Comparison of ENCODE assay signal across 9 cellular contexts in the genomic region with DNA sequence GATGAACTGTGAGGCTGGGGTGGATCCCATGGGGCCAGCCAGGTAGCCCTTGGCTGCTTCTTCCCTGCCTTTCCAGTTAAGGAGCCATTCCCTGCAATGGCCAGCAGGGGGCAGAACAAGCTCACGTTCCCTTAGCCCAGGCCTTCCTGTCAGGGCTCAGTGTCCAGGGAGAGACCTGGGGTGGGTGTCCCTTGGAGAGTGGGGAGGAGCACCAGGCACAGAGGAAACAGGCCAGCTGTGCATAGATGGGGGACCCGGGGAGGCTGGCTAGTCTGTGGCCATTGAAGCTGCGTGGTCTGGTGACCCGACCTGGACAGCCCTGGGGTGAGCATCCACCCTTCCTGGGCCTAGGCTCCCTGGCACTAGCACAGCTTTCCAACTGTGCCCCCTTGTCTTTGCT. TPM values are rescaled to one million over a fixed set of nuclear protein-coding genes. Genes with fewer than 3 reads are reported as not detected.
DNase-seq lines count a peak whose midpoint lies in the region; ATAC-seq and TF ChIP-seq lines count a peak whose summit lies in the region.
"Had no signal": no experiment of that assay in that cellular context is flagged by ENCODE, and none has a peak within 500 bp of the region (broad histone marks: within the 10 kb centered on the region; RNA-seq: fewer than 3 reads in every experiment).

No MANE protein-coding gene starts in this region.

- H3K4me3 ChIP-seq in mesenchymal stem cell (ENCODE audit: insufficient read depth in 1 of 2, low read depth in 1 of 2, low read length in 2 of 2), result no peak overlapping the region

- no peak overlapping the region for H3K27ac ChIP-seq in mesenchymal stem cell (ENCODE audit: low read length, poor library complexity, severe bottlenecking)

- H3K9me3 Mint-ChIP-seq in activated CD8-positive, alpha-beta T cell treated with anti-CD3 and anti-CD28 coated beads for 36 hours, result peaks cover 7% of the 10 kb centered on the region

- peaks cover 2% of the 10 kb centered on the region for H3K36me3 Mint-ChIP-seq in activated CD8-positive, alpha-beta T cell treated with anti-CD3 and anti-CD28 coated beads for 36 hours (ENCODE audit: low read depth)

- ATAC-seq in HG03196 (IDR thresholded peaks at IDR 0.05; ENCODE audit: unreplicated experiment) (peak; percentile 61), GM19455 (IDR thresholded peaks at IDR 0.05; ENCODE audit: unreplicated experiment) (no peak)
- peak; percentile 90 for ATAC-seq in activated CD8-positive, alpha-beta T cell treated with anti-CD3 and anti-CD28 coated beads for 36 hours

- no peaks in the 10 kb centered on the region for H3K36me3 ChIP-seq in mesenchymal stem cell (ENCODE audit: control insufficient read depth in 1 of 2, insufficient read depth in 2 of 2, low read depth in 1 of 2, low read length in 2 of 2)

- H3K4me1 ChIP-seq in mesenchymal stem cell (ENCODE audit: control insufficient read depth, insufficient read depth, low read depth, low read length), result peaks cover 13% of the 10 kb centered on the region

- peak overlapping the region; percentile 76 for H2BK15ac ChIP-seq in mesenchymal stem cell (ENCODE audit: low read depth, poor library complexity, severe bottlenecking)

- H3K9ac ChIP-seq in mesenchymal stem cell (ENCODE audit: low read length), result peak overlapping the region; percentile 71

- H3K79me1 ChIP-seq in mesenchymal stem cell (replicated peaks; ENCODE audit: low read length, poor library complexity, severe bottlenecking), result no peaks in the 10 kb centered on the region

- no peak overlapping the region for H3K23ac ChIP-seq in mesenchymal stem cell (ENCODE audit: low read length in 2 of 2)

- peak overlapping the region; percentile 74 to 80 for H3K18ac ChIP-seq in mesenchymal stem cell (ENCODE audit: low read depth in 1 of 2, low read length in 2 of 2)

- POLR2A ChIA-PET in activated CD8-positive, alpha-beta T cell treated with anti-CD3 and anti-CD28 coated beads for 36 hours (lab: Charles Lee), result interaction anchor here (0.9 to 4.1 kb wide), 9 partner anchors 9 to 258 kb away, joined by 3 to 45 read pairs (median 4); a partner anchor contains a TSS

- H3K9me3 ChIP-seq in mesenchymal stem cell (ENCODE audit: control insufficient read depth, low read length), result peaks cover 8% of the 10 kb centered on the region

- WGBS in mesenchymal stem cell, result 26% methylated on average over 4 of the region's 4 CpGs

- H3K4me1 Mint-ChIP-seq in activated CD8-positive, alpha-beta T cell treated with anti-CD3 and anti-CD28 coated beads for 36 hours (ENCODE audit: low read depth), result no peaks in the 10 kb centered on the region

- H2AK5ac ChIP-seq in mesenchymal stem cell (ENCODE audit: low read length, severe bottlenecking), result peak overlapping the region; percentile 12

- no peak overlapping the region for H3K4me2 ChIP-seq in mesenchymal stem cell (ENCODE audit: low read length, poor library complexity, severe bottlenecking)

- peak overlapping the region; percentile 62 for H4K91ac ChIP-seq in mesenchymal stem cell (ENCODE audit: low read length)

- no peak overlapping the region for H2BK5ac ChIP-seq in mesenchymal stem cell (ENCODE audit: low read depth, low read length, poor library complexity, severe bottlenecking)

- peak overlapping the region; percentile 93 for H2BK120ac ChIP-seq in mesenchymal stem cell (ENCODE audit: low read depth, low read length)

- peak overlapping the region; percentile 93 for H4K8ac ChIP-seq in mesenchymal stem cell (ENCODE audit: low read length)

- peak overlapping the region; percentile 19 for H2AFZ ChIP-seq in mesenchymal stem cell (ENCODE audit: low read depth, low read length)

- intact Hi-C loops in activated CD8-positive, alpha-beta T cell treated with anti-CD3 and anti-CD28 coated beads for 36 hours (cut with micrococcal nuclease), result loop anchor here (1.0 to 5.0 kb wide), 2 partner anchors 135 to 207 kb away; a partner anchor contains a TSS

- H3K4ac ChIP-seq in mesenchymal stem cell (ENCODE audit: low read depth in 1 of 2, low read length in 2 of 2), result peak overlapping the region in 1 of 2 experiments; percentile 68

- CTCF ChIA-PET in activated CD8-positive, alpha-beta T cell treated with anti-CD3 and anti-CD28 coated beads for 36 hours (lab: Charles Lee), result interaction anchor here (0.6 to 24.0 kb wide), 52 partner anchors 12 to 258 kb away, joined by 3 to 745 read pairs (median 4); a partner anchor contains a TSS

- H3K14ac ChIP-seq in mesenchymal stem cell (ENCODE audit: low read length in 2 of 2), result no peak overlapping the region

- no peak overlapping the region for H3K27ac Mint-ChIP-seq in activated CD8-positive, alpha-beta T cell treated with anti-CD3 and anti-CD28 coated beads for 36 hours

- H2BK12ac ChIP-seq in mesenchymal stem cell (ENCODE audit: low read length in 2 of 2), result peak overlapping the region; percentile 86 to 88

- peak; percentile 96 for TF ChIP-seq CTCF in GM12873 (IDR thresholded peaks at IDR 0.05; ENCODE audit: insufficient read depth, low read depth, low read length, missing control alignments)
- TF ChIP-seq CTCF in activated CD8-positive, alpha-beta T cell treated with anti-CD3 and anti-CD28 coated beads for 36 hours (IDR thresholded peaks at IDR 0.05), result peak; percentile 86

- no peak overlapping the region for H3K4me3 Mint-ChIP-seq in activated CD8-positive, alpha-beta T cell treated with anti-CD3 and anti-CD28 coated beads for 36 hours

- no peaks in the 10 kb centered on the region for H3K27me3 Mint-ChIP-seq in activated CD8-positive, alpha-beta T cell treated with anti-CD3 and anti-CD28 coated beads for 36 hours

- DNase-seq in NCI-H774 (lab: John Stamatoyannopoulos, UW) (peak; percentile 77), mesenchymal stem cell (peak; percentile 88)
- DNase-seq in activated CD8-positive, alpha-beta T cell treated with anti-CD3 and anti-CD28 coated beads for 36 hours, result peak; percentile 85
- peak; percentile 65 for DNase-seq in effector CD4-positive, alpha-beta T cell
- peak; percentile 53 for DNase-seq in stimulated activated CD8-positive, alpha-beta memory T cell treated with anti-CD3 and anti-CD28 coated beads, Interleukin-2, amount 100 ng/mL, for 1 hour (ENCODE audit: low read depth in 2 of 2)

- no peaks in the 10 kb centered on the region for H3K27me3 ChIP-seq in mesenchymal stem cell (ENCODE audit: control insufficient read depth in 1 of 2, insufficient read depth in 1 of 2, low read length in 2 of 2)

RNA-seq across cellular contexts. Expression of a gene that starts 13.2 kb away (rescaled TPM):
- total RNA-seq in activated CD8-positive, alpha-beta T cell treated with anti-CD3 and anti-CD28 coated beads for 36 hours, result not detected
- not detected for polyA plus RNA-seq in mesenchymal stem cell (2013, experiment 1 of 2)
- not detected for polyA plus RNA-seq in mesenchymal stem cell (2013, experiment 2 of 2)
- total RNA-seq: subcutaneous adipose tissue had no signal

RNA-seq across cellular contexts. Expression of a gene that starts 36.1 kb away (rescaled TPM):
- total RNA-seq in activated CD8-positive, alpha-beta T cell treated with anti-CD3 and anti-CD28 coated beads for 36 hours, result 10 to 100 TPM; 40.8 to 42.0 TPM
- polyA plus RNA-seq in mesenchymal stem cell (2013, experiment 1 of 2), result 203 TPM
- 207 TPM for polyA plus RNA-seq in mesenchymal stem cell (2013, experiment 2 of 2)
